Comparison of ENCODE assay signal across 7 cellular contexts in genomic region chr2:107916121-107916520, GRCh38.
DNase-seq lines count a peak whose midpoint lies in the region; ATAC-seq, FAIRE-seq and TF ChIP-seq lines count a peak whose summit lies in the region.
"Not testable (repeated sequence)": the region's sequence is repeated elsewhere in the genome, so short reads cannot be mapped to it uniquely, and the experiment has no call there.

No MANE protein-coding gene starts in this region.

- TF ChIP-seq POLR2A in right lobe of liver (IDR thresholded peaks at IDR 0.05): not testable (repeated sequence)

- not testable (repeated sequence) for H3K36me3 Mint-ChIP-seq in brain

- WGBS in right lobe of liver (ENCODE audit: insufficient coverage, low coverage, low lambda C conversion rate, missing lambda C conversion rate): no CpG with 5 or more reads among the region's 2 CpGs
- WGBS in smooth muscle cell (ENCODE audit: low lambda C conversion rate): 100% methylated on average over 1 of the region's 2 CpGs

- not testable (repeated sequence) for H3K4me3 Mint-ChIP-seq in brain

- H3K4me2 ChIP-seq in smooth muscle cell: not testable (repeated sequence)

- not testable (repeated sequence) for H3K79me2 ChIP-seq in smooth muscle cell (ENCODE audit: low read depth)

- not testable (repeated sequence) for H3K36me3 ChIP-seq in RWPE2 (ENCODE audit: low read depth); right lobe of liver; smooth muscle cell (ENCODE audit: low read depth)

- in situ Hi-C loops in GM13977 (cut with MboI; ENCODE audit: low pct_unique_long_range_greater_than_20kb, low sequenced_read_pairs, unreplicated experiment): not testable (repeated sequence)

- not testable (repeated sequence) for H3K4me1 ChIP-seq in RWPE2 (ENCODE audit: insufficient read depth, poor library complexity, severe bottlenecking); right lobe of liver; smooth muscle cell (ENCODE audit: low read depth)

- intact Hi-C loops in Right ventricle myocardium superior (cut with DNase I); right lobe of liver (cut with DNase I): not testable (repeated sequence)

- H3K27me3 Mint-ChIP-seq in brain: not testable (repeated sequence)

- not testable (repeated sequence) for H2AFZ ChIP-seq in smooth muscle cell (ENCODE audit: low read depth)

- not testable (repeated sequence) for H3K27me3 ChIP-seq in RWPE2 (ENCODE audit: insufficient read depth, poor library complexity, severe bottlenecking); right lobe of liver; smooth muscle cell (ENCODE audit: low read depth)

- H3K9ac ChIP-seq in smooth muscle cell (ENCODE audit: low read depth): not testable (repeated sequence)

- H3K4me1 Mint-ChIP-seq in brain: not testable (repeated sequence)

- H3K9me3 Mint-ChIP-seq in brain: not testable (repeated sequence)

- H3K4me3 ChIP-seq in RWPE2 (ENCODE audit: severe bottlenecking); right lobe of liver; smooth muscle cell: not testable (repeated sequence)

- not testable (repeated sequence) for DNase-seq in GM13977 (ENCODE audit: low spot score); HTR-8/SVneo (ENCODE audit: insufficient read length, low spot score); RWPE2 (ENCODE audit: low spot score); Right ventricle myocardium superior; right lobe of liver; smooth muscle cell (lab: John Stamatoyannopoulos, UW; ENCODE audit: unreplicated experiment)

- not testable (repeated sequence) for H3F3A ChIP-seq in smooth muscle cell (ENCODE audit: low read depth)

- H3K9me3 ChIP-seq in RWPE2 (ENCODE audit: severe bottlenecking); right lobe of liver; smooth muscle cell (replicated peaks; ENCODE audit: low read depth): not testable (repeated sequence)

- not testable (repeated sequence) for H3K27ac ChIP-seq in RWPE2 (ENCODE audit: poor library complexity, severe bottlenecking); right lobe of liver; smooth muscle cell (ENCODE audit: low read depth)

- H3K27ac Mint-ChIP-seq in brain: not testable (repeated sequence)

- ATAC-seq in RWPE2 (ENCODE audit: low read depth): peak; percentile 64; the same call in 1 of the 3 replicates
- ATAC-seq in Right ventricle myocardium superior (ENCODE audit: poor library complexity): peak; percentile 77
- ATAC-seq in right lobe of liver: peak; percentile 86 to 90 (median 88)

- TF ChIP-seq CTCF in GM13977 (IDR thresholded peaks at IDR 0.05; ENCODE audit: extremely low read depth, insufficient read depth, missing control alignments) (peak; percentile 9), RWPE2 (IDR thresholded peaks at IDR 0.05; ENCODE audit: poor library complexity, severe bottlenecking) (peak; percentile 37), brain (conservative IDR thresholded peaks at IDR 0.05) (peak; percentile 28 to 38), smooth muscle cell (IDR thresholded peaks at IDR 0.05; ENCODE audit: borderline replicate concordance, insufficient read depth, poor library complexity, severe bottlenecking) (peak; percentile 37)
- TF ChIP-seq CTCF in right lobe of liver (IDR thresholded peaks at IDR 0.05): not testable (repeated sequence)

- H4K20me1 ChIP-seq in smooth muscle cell (ENCODE audit: low read depth): not testable (repeated sequence)

- FAIRE-seq in HTR-8/SVneo (lab: Jason Lieb, UNC): peak; percentile 38
